In the genomic region with DNA sequence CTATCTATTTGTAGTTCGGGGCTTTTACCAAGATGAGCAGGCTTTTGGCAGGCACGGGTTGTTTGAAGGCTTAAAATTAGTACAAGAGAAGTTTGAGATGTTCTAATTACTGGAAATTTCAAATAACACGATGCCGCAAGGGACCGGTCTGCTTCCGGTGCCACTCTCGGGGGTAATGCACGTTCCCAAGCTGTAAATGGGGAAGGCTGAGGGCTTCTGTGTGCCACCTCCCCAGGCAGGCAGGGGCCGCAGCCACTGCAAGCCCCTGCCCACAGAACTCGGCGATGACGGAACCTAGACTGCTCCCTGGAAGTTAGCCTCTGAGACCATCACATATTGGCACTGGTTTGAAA, we compare ENCODE assay signal across 1 cellular context.
TF ChIP-seq lines count a peak whose summit lies in the region.

No MANE protein-coding gene starts in this region.

TF ChIP-seq in HepG2, 621 proteins besides CTCF, POLR2A, EP300 and RAD21:
- TF ChIP-seq ARID2 (CRISPR knock-in tag; IDR thresholded peaks at IDR 0.05; ENCODE audit: borderline replicate concordance) (0 out of 2 replicates have a peak, but pooled peaks have one; percentile 41), HOXA3 (CRISPR knock-in tag; IDR thresholded peaks at IDR 0.05) (0 out of 2 replicates have a peak, but pooled peaks have one; percentile 0)
